ENCODE assay signal across 8 cellular contexts in the genomic region with DNA sequence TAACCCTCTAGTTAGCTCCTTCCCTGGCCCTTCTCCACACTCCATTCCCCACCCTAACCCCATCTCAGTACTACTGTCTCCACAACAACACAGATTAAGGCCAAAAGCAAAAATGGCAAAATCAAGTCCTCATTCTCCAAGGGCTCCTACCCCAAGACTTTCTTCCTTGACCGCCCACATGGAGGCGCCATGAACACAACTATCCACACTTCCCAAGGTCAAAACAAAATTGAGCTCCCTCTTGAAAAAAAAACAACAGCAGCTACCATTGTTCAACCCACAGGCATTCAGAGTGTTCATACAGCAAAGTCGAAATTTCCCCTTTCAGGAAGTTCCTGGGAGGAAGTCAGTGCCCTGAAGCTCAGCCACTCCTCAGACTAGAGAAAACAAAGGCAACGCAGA. TPM values are rescaled to one million over a fixed set of nuclear protein-coding genes. Genes with fewer than 3 reads are reported as not detected.
DNase-seq lines count a peak whose midpoint lies in the region; ATAC-seq and TF ChIP-seq lines count a peak whose summit lies in the region.

No MANE protein-coding gene starts in this region.

- H3K4me3 Mint-ChIP-seq in stimulated activated effector memory CD8-positive, alpha-beta T cell treated with anti-CD3 and anti-CD28 coated beads, Interleukin-12 subunit alpha, Interleukin-12 subunit beta, amount 100 ng/mL, for 72 hours, result peak overlapping the region; percentile 36

- H3K9me3 ChIP-seq in Karpas-422 (ENCODE audit: low read length) (no peaks in the 10 kb centered on the region), lower lobe of right lung (no peaks in the 10 kb centered on the region)

- no peaks in the 10 kb centered on the region for H3K79me2 ChIP-seq in Karpas-422 (ENCODE audit: low read length)

- no peak overlapping the region for H3K9ac ChIP-seq in Karpas-422 (ENCODE audit: low read length)

- peak; percentile 49 for TF ChIP-seq CTCF in lower lobe of right lung (IDR thresholded peaks at IDR 0.05)

- peak; percentile 11 for DNase-seq in DMS53 treated with DMSO at 0.1 percent for 48 hours (lab: John Stamatoyannopoulos, UW; ENCODE audit: unreplicated experiment)
- DNase-seq in Karpas-422, result peak; percentile 82
- DNase-seq in activated CD4-positive, alpha-beta T cell treated with anti-CD3 and anti-CD28 coated beads for 1 hour, result peak; percentile 22
- peak; percentile 96 for DNase-seq in dermis blood vessel endothelial cell
- peak; percentile 55 for DNase-seq in lower lobe of right lung
- DNase-seq in stimulated activated effector memory CD8-positive, alpha-beta T cell treated with anti-CD3 and anti-CD28 coated beads, Interleukin-12 subunit alpha, Interleukin-12 subunit beta, amount 100 ng/mL, for 72 hours (ENCODE audit: low spot score in 2 of 2), result peak in 1 of 2 donors; percentile 55
- no peak for DNase-seq in DMS79 treated with DMSO at 0.1 percent for 48 hours (lab: John Stamatoyannopoulos, UW)

- intact Hi-C loops in lower lobe of right lung (cut with DNase I), result no loop called here

- H4K20me1 ChIP-seq in Karpas-422 (ENCODE audit: insufficient read depth, low read depth, low read length), result peaks cover 4% of the 10 kb centered on the region; the same call in 1 of the 2 replicates

- no peaks in the 10 kb centered on the region for H3K9me2 ChIP-seq in Karpas-422 (replicated peaks; ENCODE audit: insufficient read depth, low read length)

- H3K36me3 Mint-ChIP-seq in stimulated activated effector memory CD8-positive, alpha-beta T cell treated with anti-CD3 and anti-CD28 coated beads, Interleukin-12 subunit alpha, Interleukin-12 subunit beta, amount 100 ng/mL, for 72 hours, result no peaks in the 10 kb centered on the region

- H3K4me1 ChIP-seq in Karpas-422 (ENCODE audit: low read length) (peaks cover 28% of the 10 kb centered on the region), lower lobe of right lung (peaks cover 57% of the 10 kb centered on the region)

- no peaks in the 10 kb centered on the region for H3K9me3 Mint-ChIP-seq in stimulated activated effector memory CD8-positive, alpha-beta T cell treated with anti-CD3 and anti-CD28 coated beads, Interleukin-12 subunit alpha, Interleukin-12 subunit beta, amount 100 ng/mL, for 72 hours

- H3K27me3 ChIP-seq in Karpas-422 (ENCODE audit: low read length) (no peaks in the 10 kb centered on the region), lower lobe of right lung (ENCODE audit: low read depth) (no peaks in the 10 kb centered on the region)

- H3K36me3 ChIP-seq in Karpas-422 (ENCODE audit: insufficient read depth, low read length), result no peaks in the 10 kb centered on the region
- H3K36me3 ChIP-seq in lower lobe of right lung, result peaks cover 6% of the 10 kb centered on the region

- peak; percentile 70 to 79 for ATAC-seq in lower lobe of right lung
- no peak for ATAC-seq in stimulated activated effector memory CD8-positive, alpha-beta T cell treated with anti-CD3 and anti-CD28 coated beads, Interleukin-12 subunit alpha, Interleukin-12 subunit beta, amount 100 ng/mL, for 72 hours
- no peak for ATAC-seq in GM18861 (IDR thresholded peaks at IDR 0.05; ENCODE audit: unreplicated experiment)

- H3K4me1 Mint-ChIP-seq in stimulated activated effector memory CD8-positive, alpha-beta T cell treated with anti-CD3 and anti-CD28 coated beads, Interleukin-12 subunit alpha, Interleukin-12 subunit beta, amount 100 ng/mL, for 72 hours, result peaks cover 40% of the 10 kb centered on the region

- H3K27ac Mint-ChIP-seq in stimulated activated effector memory CD8-positive, alpha-beta T cell treated with anti-CD3 and anti-CD28 coated beads, Interleukin-12 subunit alpha, Interleukin-12 subunit beta, amount 100 ng/mL, for 72 hours, result no peak overlapping the region

- H3K4me3 ChIP-seq in Karpas-422 (ENCODE audit: low read length), result no peak overlapping the region
- no peak overlapping the region for H3K4me3 ChIP-seq in lower lobe of right lung

- no peak overlapping the region for H3K27ac ChIP-seq in Karpas-422 (ENCODE audit: low read length)
- peak overlapping the region; percentile 41 for H3K27ac ChIP-seq in lower lobe of right lung

- no peak overlapping the region for H3K4me2 ChIP-seq in Karpas-422 (ENCODE audit: low read depth, low read length, poor library complexity, severe bottlenecking)

- no peak overlapping the region for H2AFZ ChIP-seq in Karpas-422 (ENCODE audit: low read length)

RNA-seq across cellular contexts. Expression of a gene that starts 54.4 kb away (rescaled TPM):
- not detected in 2 replicates for total RNA-seq in Karpas-422 (2014; rRNA removed; shearing (Covaris generic); ENCODE audit: low replicate concordance)
- total RNA-seq in dermis blood vessel endothelial cell, result 48.0 and 88.6 TPM in 2 replicates
- total RNA-seq in lower lobe of right lung, result 130 TPM

Comparison
In these comparisons a context has a peak if more than half of its experiments do, and no peak if none do; other contexts are left out.
1. ATAC-seq: peak in lower lobe of right lung (2 of 2); none in stimulated activated effector memory CD8-positive, alpha-beta T cell treated with anti-CD3 and anti-CD28 coated beads, Interleukin-12 subunit alpha, Interleukin-12 subunit beta, amount 100 ng/mL, for 72 hours (single experiment) and GM18861 (single experiment).
2. RNA of a gene that starts 54.4 kb away (total RNA-seq): 130 TPM in lower lobe of right lung (single experiment) and 48.0 to 88.6 TPM in dermis blood vessel endothelial cell; not detected in Karpas-422; every median in the first group is over 10 times any median in the second.